In genomic region chr5:122008061-122008460, GRCh38 we compare ENCODE assay signal across 29 cellular contexts.
"Had no signal": no experiment of that assay in that cellular context is flagged by ENCODE, and none has a peak within 500 bp of the region (broad histone marks: within the 10 kb centered on the region; RNA-seq: fewer than 3 reads in every experiment).

No MANE protein-coding gene starts in this region.

- DNase-seq: activated CD4-positive, alpha-beta T cell treated with anti-CD3 and anti-CD28 coated beads, Interleukin-2, amount 10 ng/mL, durations not matched to agents 24 days and 14 days; activated CD4-positive, alpha-beta T cell treated with anti-CD3 and anti-CD28 coated beads, Interleukin-2, amount 50 U/mL, for 4 hours; activated CD8-positive, alpha-beta T cell treated with anti-CD3 and anti-CD28 coated beads for 36 hours; activated gamma-delta T cell; activated naive CD4-positive, alpha-beta T cell treated with Interleukin-2 at 50 U/mL for 16 hours; activated naive CD8-positive, alpha-beta T cell treated with anti-CD3 and anti-CD28 coated beads, Interleukin-2, amount 10 ng/mL, durations not matched to agents 7 days and 5 days; activated T-cell treated with anti-CD3 and anti-CD28 coated beads, Interleukin-2, amount 50 U/mL, for 24 hours; NCI-H1092 treated with DMSO at 0.1 percent for 48 hours; NCI-H1417; NCI-H146; NCI-H187; NCI-H2029 treated with DMSO at 0.1 percent for 48 hours; NCI-H2107; NCI-H2171; NCI-H510A; NCI-H526; NCI-H748 treated with DMSO at 0.1 percent for 48 hours; NK-92 treated with Interleukin-12 subunit alpha and Interleukin-12 subunit beta, amount 100 ng/mL, for 24 hours; PC-3; Peyer's patch; RPMI8226; SHP77; SJCRH30; T1000 had no signal

- H3K9me3 ChIP-seq: ascending aorta, Peyer's patch, SJCRH30 had no signal

- H3K27me3 ChIP-seq: ascending aorta, cardiac muscle cell, Peyer's patch, SJCRH30 had no signal

- H3K27me3 Mint-ChIP-seq: activated CD4-positive, alpha-beta T cell treated with anti-CD3 and anti-CD28 coated beads, Interleukin-2, amount 10 ng/mL, durations not matched to agents 24 days and 14 days; activated CD8-positive, alpha-beta T cell treated with anti-CD3 and anti-CD28 coated beads for 36 hours; activated naive CD4-positive, alpha-beta T cell treated with anti-CD3 and anti-CD28 coated beads, Interleukin-2, amount 50 U/mL, for 24 hours; activated naive CD8-positive, alpha-beta T cell treated with anti-CD3 and anti-CD28 coated beads, Interleukin-2, amount 10 ng/mL, durations not matched to agents 7 days and 5 days; activated T-cell treated with anti-CD3 and anti-CD28 coated beads, Interleukin-2, amount 50 U/mL, for 24 hours had no signal

- H3K4me1 Mint-ChIP-seq: activated naive CD8-positive, alpha-beta T cell treated with anti-CD3 and anti-CD28 coated beads, Interleukin-2, amount 10 ng/mL, durations not matched to agents 7 days and 5 days had no signal

- H3K27ac ChIP-seq: ascending aorta, cardiac muscle cell, Peyer's patch, SJCRH30, SK-N-MC had no signal

- H3K27ac Mint-ChIP-seq: activated CD4-positive, alpha-beta T cell treated with anti-CD3 and anti-CD28 coated beads, Interleukin-2, amount 10 ng/mL, durations not matched to agents 24 days and 14 days; activated CD8-positive, alpha-beta T cell treated with anti-CD3 and anti-CD28 coated beads for 36 hours; activated naive CD4-positive, alpha-beta T cell treated with anti-CD3 and anti-CD28 coated beads, Interleukin-2, amount 50 U/mL, for 24 hours; activated naive CD8-positive, alpha-beta T cell treated with anti-CD3 and anti-CD28 coated beads, Interleukin-2, amount 10 ng/mL, durations not matched to agents 7 days and 5 days; activated T-helper 2 cell treated with anti-CD3 and anti-CD28 coated beads, Interferon-gamma antibody, Interleukin-2, Interleukin-4, amounts not matched to agents 10 μg/mL and 5 μg/mL and 100 μg/mL, durations not matched to agents 14 hours and 24 hours and 36 hours had no signal

- H3K9me3 Mint-ChIP-seq: activated naive CD4-positive, alpha-beta T cell treated with anti-CD3 and anti-CD28 coated beads, Interleukin-2, amount 50 U/mL, for 24 hours; activated T-helper 2 cell treated with anti-CD3 and anti-CD28 coated beads, Interferon-gamma antibody, Interleukin-2, Interleukin-4, amounts not matched to agents 10 μg/mL and 5 μg/mL and 100 μg/mL, durations not matched to agents 14 hours and 24 hours and 36 hours had no signal

- H3K4me3 ChIP-seq: ascending aorta, cardiac muscle cell, Peyer's patch, SJCRH30, SK-N-MC had no signal

- ATAC-seq: activated CD8-positive, alpha-beta T cell treated with anti-CD3 and anti-CD28 coated beads for 36 hours; PC-3 had no signal

- H3K4me3 Mint-ChIP-seq: activated CD4-positive, alpha-beta T cell treated with anti-CD3 and anti-CD28 coated beads, Interleukin-2, amount 10 ng/mL, durations not matched to agents 24 days and 14 days; activated CD8-positive, alpha-beta T cell treated with anti-CD3 and anti-CD28 coated beads for 36 hours; activated naive CD4-positive, alpha-beta T cell treated with anti-CD3 and anti-CD28 coated beads, Interleukin-2, amount 50 U/mL, for 24 hours; activated naive CD8-positive, alpha-beta T cell treated with anti-CD3 and anti-CD28 coated beads, Interleukin-2, amount 10 ng/mL, durations not matched to agents 7 days and 5 days; activated T-cell treated with anti-CD3 and anti-CD28 coated beads, Interleukin-2, amount 50 U/mL, for 24 hours had no signal

- H3K4me1 ChIP-seq: ascending aorta, Peyer's patch, SJCRH30 had no signal
